24 cellular contexts compared by ENCODE assay signal in genomic region chr11:134734894-134735293, GRCh38.
DNase-seq lines count a peak whose midpoint lies in the region; ATAC-seq and TF ChIP-seq lines count a peak whose summit lies in the region.
"Had no signal": no experiment of that assay in that cellular context is flagged by ENCODE, and none has a peak within 500 bp of the region (broad histone marks: within the 10 kb centered on the region; RNA-seq: fewer than 3 reads in every experiment).

No MANE protein-coding gene starts in this region.

- H3K4me1 ChIP-seq in parathyroid adenoma, result peaks cover 15% of the 10 kb centered on the region
- H3K4me1 ChIP-seq in right lobe of liver, result no peaks in the 10 kb centered on the region

- H3K27me3 ChIP-seq in parathyroid adenoma (ENCODE audit: control insufficient read depth, insufficient read depth, low read length) (no peaks in the 10 kb centered on the region), right lobe of liver (no peaks in the 10 kb centered on the region)
- H3K27me3 ChIP-seq: MG63 had no signal

- H3K9me3 ChIP-seq in parathyroid adenoma (ENCODE audit: control insufficient read depth, low read length), result no peaks in the 10 kb centered on the region
- H3K9me3 ChIP-seq in right lobe of liver, result no peaks in the 10 kb centered on the region
- H3K9me3 ChIP-seq: MG63 had no signal

- peaks cover 7% of the 10 kb centered on the region for H3K4me1 Mint-ChIP-seq in activated naive CD8-positive, alpha-beta T cell (ENCODE audit: low read depth)
- peaks cover 36% of the 10 kb centered on the region for H3K4me1 Mint-ChIP-seq in chondrocyte (ENCODE audit: low read depth)
- H3K4me1 Mint-ChIP-seq: CD14-positive monocyte, IgD-negative memory B cell had no signal

- no peaks in the 10 kb centered on the region for H3K36me3 ChIP-seq in parathyroid adenoma (ENCODE audit: control insufficient read depth, insufficient read depth, low read length)
- no peaks in the 10 kb centered on the region for H3K36me3 ChIP-seq in right lobe of liver
- H3K36me3 ChIP-seq: MG63 had no signal

- no peak overlapping the region for H2AFZ ChIP-seq in parathyroid adenoma
- H2AFZ ChIP-seq: GM23338 had no signal

- no peak for ATAC-seq in right lobe of liver
- ATAC-seq: GM12878, GM23338 had no signal

- peak overlapping the region; percentile 79 for H3K27ac ChIP-seq in parathyroid adenoma
- no peak overlapping the region for H3K27ac ChIP-seq in right lobe of liver
- H3K27ac ChIP-seq: 22Rv1 had no signal

- H3K27me3 Mint-ChIP-seq in activated naive CD8-positive, alpha-beta T cell, result peaks cover 3% of the 10 kb centered on the region
- no peaks in the 10 kb centered on the region for H3K27me3 Mint-ChIP-seq in chondrocyte (ENCODE audit: low read depth)

- TF ChIP-seq POLR2A in right lobe of liver (IDR thresholded peaks at IDR 0.05), result no peak

- no peak overlapping the region for H3K27ac Mint-ChIP-seq in activated naive CD8-positive, alpha-beta T cell
- peak overlapping the region; percentile 62 for H3K27ac Mint-ChIP-seq in chondrocyte (ENCODE audit: unreplicated experiment)
- H3K27ac Mint-ChIP-seq: CD14-positive monocyte, GM23338, IgD-negative memory B cell had no signal

- H3K9me3 Mint-ChIP-seq in activated naive CD8-positive, alpha-beta T cell (ENCODE audit: low read depth), result no peaks in the 10 kb centered on the region
- no peaks in the 10 kb centered on the region for H3K9me3 Mint-ChIP-seq in chondrocyte (ENCODE audit: low read depth)
- H3K9me3 Mint-ChIP-seq: GM23338 had no signal

- peak overlapping the region; percentile 80 for H3K4me3 Mint-ChIP-seq in activated naive CD8-positive, alpha-beta T cell
- H3K4me3 Mint-ChIP-seq in chondrocyte (ENCODE audit: unreplicated experiment), result no peak overlapping the region
- H3K4me3 Mint-ChIP-seq: CD14-positive monocyte, GM23338 had no signal

- no peaks in the 10 kb centered on the region for H3K79me2 ChIP-seq in parathyroid adenoma

- H3K4me2 ChIP-seq in parathyroid adenoma (ENCODE audit: low read length), result no peak overlapping the region
- H3K4me2 ChIP-seq: GM23338 had no signal

- intact Hi-C loops in right lobe of liver (cut with DNase I), result no loop called here

- H3K4me3 ChIP-seq in parathyroid adenoma (ENCODE audit: low read depth, low read length) (no peak overlapping the region), right lobe of liver (no peak overlapping the region)
- H3K4me3 ChIP-seq: GM12878, GM23338, MG63 had no signal

- WGBS in right lobe of liver (ENCODE audit: insufficient coverage, low coverage, low lambda C conversion rate, missing lambda C conversion rate), result 85% methylated on average over 8 of the region's 14 CpGs

- no peak for TF ChIP-seq CTCF in chondrocyte (IDR thresholded peaks at IDR 0.05)
- TF ChIP-seq CTCF in parathyroid adenoma (IDR thresholded peaks at IDR 0.05), result no peak
- no peak for TF ChIP-seq CTCF in right lobe of liver (IDR thresholded peaks at IDR 0.05)

- peak; percentile 68 for DNase-seq in DMS79 treated with DMSO at 0.1 percent for 48 hours (lab: John Stamatoyannopoulos, UW)
- DNase-seq in DMS79 (lab: John Stamatoyannopoulos, UW), result no peak
- no peak for DNase-seq in chondrocyte (ENCODE audit: low spot score)
- no peak for DNase-seq in NCI-H446 (lab: John Stamatoyannopoulos, UW)
- DNase-seq in right lobe of liver, result no peak
- no peak for DNase-seq in activated gamma-delta T cell treated with Interleukin-2 at 50 U/mL for 16 hours
- DNase-seq: GF-D8, HCEC 1CT, Kasumi-1, MG63, NCI-H1048, NCI-H1436 treated with DMSO at 0.1 percent for 48 hours, NCI-H2081, NCI-H510A treated with DMSO at 0.1 percent for 48 hours, NCI-H774, OCI-M1, SHP77 had no signal

- H3K36me3 Mint-ChIP-seq in activated naive CD8-positive, alpha-beta T cell, result no peaks in the 10 kb centered on the region
- no peaks in the 10 kb centered on the region for H3K36me3 Mint-ChIP-seq in chondrocyte (ENCODE audit: low read depth)
- H3K36me3 Mint-ChIP-seq: CD14-positive monocyte, IgD-negative memory B cell had no signal

- no peak overlapping the region for H3K9ac ChIP-seq in parathyroid adenoma
